1 cellular context compared by ENCODE assay signal in genomic region chr11:68844376-68844775, GRCh38.
TF ChIP-seq lines count a peak whose summit lies in the region.

No MANE protein-coding gene starts in this region.

TF ChIP-seq in H1, 55 proteins besides CTCF, POLR2A, EP300 and RAD21:
- TF ChIP-seq RFX5 (IDR thresholded peaks at IDR 0.05; ENCODE audit: borderline replicate concordance, low read depth, low read length) (no peak), MAX (IDR thresholded peaks at IDR 0.05) (no peak), RNF2 (IDR thresholded peaks at IDR 0.05; ENCODE audit: borderline replicate concordance, low read depth, low read length, missing control alignments, poor library complexity, severe bottlenecking) (no peak), NRF1 (IDR thresholded peaks at IDR 0.05; ENCODE audit: low read depth, low read length) (no peak), ZNF274 (IDR thresholded peaks at IDR 0.05; ENCODE audit: borderline replicate concordance, extremely low read depth, low read length) (no peak), FOSL1 (IDR thresholded peaks at IDR 0.05; ENCODE audit: insufficient read depth, low read depth, low read length) (no peak), SP4 (IDR thresholded peaks at IDR 0.05; ENCODE audit: low read length) (no peak), CBX8 (IDR thresholded peaks at IDR 0.05; ENCODE audit: borderline replicate concordance, low read depth, low read length) (no peak), SP1 (IDR thresholded peaks at IDR 0.05; ENCODE audit: low read depth, low read length) (no peak)
